In the genomic region with DNA sequence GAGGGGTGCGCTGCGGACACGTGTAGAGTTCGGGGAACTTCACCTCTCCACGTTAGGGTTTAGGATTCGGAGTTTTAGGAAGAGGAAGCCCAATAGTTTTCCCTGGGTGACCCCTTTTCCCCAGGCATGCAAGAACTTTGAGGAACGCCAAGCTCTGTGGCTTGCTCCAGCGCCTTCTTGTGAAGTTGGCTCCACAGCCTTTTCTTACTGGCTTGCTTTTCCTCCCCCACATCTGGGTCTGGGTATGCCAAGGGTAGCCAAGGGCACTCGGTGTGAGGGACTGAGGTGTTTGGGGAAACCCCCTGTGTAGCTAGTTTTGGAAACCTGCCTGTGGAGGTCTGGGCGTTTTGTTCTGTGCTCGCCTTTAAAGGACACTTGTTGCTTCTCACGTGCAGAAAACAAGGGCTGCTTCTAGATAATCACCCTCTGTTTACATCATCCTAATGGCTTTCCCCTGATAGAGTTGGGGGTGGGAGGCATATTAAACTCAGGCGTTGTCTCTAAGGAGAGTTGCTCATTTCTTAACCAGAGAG, we compare ENCODE assay signal across 11 cellular contexts. TPM values are rescaled to one million over a fixed set of nuclear protein-coding genes. Genes with fewer than 3 reads are reported as not detected.
A peak's percentile ranks its signal among the peaks of the same experiment; 100 is the strongest.
DNase-seq lines count a peak whose midpoint lies in the region; ATAC-seq, FAIRE-seq and TF ChIP-seq lines count a peak whose summit lies in the region.
"Had no signal": no experiment of that assay in that cellular context is flagged by ENCODE, and none has a peak within 500 bp of the region (broad histone marks: within the 10 kb centered on the region; RNA-seq: fewer than 3 reads in every experiment).

No MANE protein-coding gene starts in this region.

- H3K27ac Mint-ChIP-seq in activated T-helper 2 cell treated with anti-CD3 and anti-CD28 coated beads, Interferon-gamma antibody, Interleukin-2, Interleukin-4, amounts not matched to agents 10 μg/mL and 5 μg/mL and 100 μg/mL, durations not matched to agents 14 hours and 24 hours and 36 hours, result no peak overlapping the region
- H3K27ac Mint-ChIP-seq: activated naive CD4-positive, alpha-beta T cell treated with anti-CD3 and anti-CD28 coated beads, Interleukin-2, amount 50 U/mL, for 24 hours; T-helper 1 cell treated with Interleukin-12 subunit alpha and Interleukin-12 subunit beta and Interleukin-4 antibody, amounts not matched to agents 30 μg/mL and 1 μg/mL, for 36 hours had no signal

- no peak overlapping the region for H3K4me3 Mint-ChIP-seq in activated T-helper 2 cell treated with anti-CD3 and anti-CD28 coated beads, Interferon-gamma antibody, Interleukin-2, Interleukin-4, amounts not matched to agents 10 μg/mL and 5 μg/mL and 100 μg/mL, durations not matched to agents 14 hours and 24 hours and 36 hours (ENCODE audit: low read depth)
- H3K4me3 Mint-ChIP-seq: activated naive CD4-positive, alpha-beta T cell treated with anti-CD3 and anti-CD28 coated beads, Interleukin-2, amount 50 U/mL, for 24 hours; T-helper 1 cell treated with Interleukin-12 subunit alpha and Interleukin-12 subunit beta and Interleukin-4 antibody, amounts not matched to agents 30 μg/mL and 1 μg/mL, for 36 hours had no signal

- no peaks in the 10 kb centered on the region for H3K4me1 ChIP-seq in HAP-1
- H3K4me1 ChIP-seq in skeletal muscle tissue (ENCODE audit: control insufficient read depth in 3 of 3, insufficient read depth in 3 of 3, low read length in 3 of 3), result peaks cover 3 to 6% (median 5%) of the 10 kb centered on the region in 3 donors

- FAIRE-seq in bronchial epithelial cell (lab: Jason Lieb, UNC), result no peak
- no peak for FAIRE-seq in RCC 7860 (lab: Jason Lieb, UNC)

- peaks cover 28% of the 10 kb centered on the region for H3K27me3 Mint-ChIP-seq in activated T-helper 2 cell treated with anti-CD3 and anti-CD28 coated beads, Interferon-gamma antibody, Interleukin-2, Interleukin-4, amounts not matched to agents 10 μg/mL and 5 μg/mL and 100 μg/mL, durations not matched to agents 14 hours and 24 hours and 36 hours (ENCODE audit: low read depth)

- no peaks in the 10 kb centered on the region for H3K4me1 Mint-ChIP-seq in activated T-helper 2 cell treated with anti-CD3 and anti-CD28 coated beads, Interferon-gamma antibody, Interleukin-2, Interleukin-4, amounts not matched to agents 10 μg/mL and 5 μg/mL and 100 μg/mL, durations not matched to agents 14 hours and 24 hours and 36 hours (ENCODE audit: low read depth)
- H3K4me1 Mint-ChIP-seq: activated naive CD4-positive, alpha-beta T cell treated with anti-CD3 and anti-CD28 coated beads, Interleukin-2, amount 50 U/mL, for 24 hours had no signal

- H3K27me3 ChIP-seq in HAP-1 (ENCODE audit: low read depth) (peaks cover 20% of the 10 kb centered on the region), bronchial epithelial cell (ENCODE audit: control insufficient read depth, insufficient read depth, low read length) (no peaks in the 10 kb centered on the region), skeletal muscle tissue (ENCODE audit: control insufficient read depth in 3 of 3, insufficient read depth in 3 of 3, low read length in 3 of 3) (peaks cover 3 to 15% (median 8%) of the 10 kb centered on the region in 3 donors)

- no peaks in the 10 kb centered on the region for H3K36me3 Mint-ChIP-seq in activated T-helper 2 cell treated with anti-CD3 and anti-CD28 coated beads, Interferon-gamma antibody, Interleukin-2, Interleukin-4, amounts not matched to agents 10 μg/mL and 5 μg/mL and 100 μg/mL, durations not matched to agents 14 hours and 24 hours and 36 hours (ENCODE audit: low read depth)
- H3K36me3 Mint-ChIP-seq: activated naive CD4-positive, alpha-beta T cell treated with anti-CD3 and anti-CD28 coated beads, Interleukin-2, amount 50 U/mL, for 24 hours had no signal

- H3K9me3 Mint-ChIP-seq in activated T-helper 2 cell treated with anti-CD3 and anti-CD28 coated beads, Interferon-gamma antibody, Interleukin-2, Interleukin-4, amounts not matched to agents 10 μg/mL and 5 μg/mL and 100 μg/mL, durations not matched to agents 14 hours and 24 hours and 36 hours, result no peaks in the 10 kb centered on the region
- H3K9me3 Mint-ChIP-seq: activated naive CD4-positive, alpha-beta T cell treated with anti-CD3 and anti-CD28 coated beads, Interleukin-2, amount 50 U/mL, for 24 hours; T-helper 1 cell treated with Interleukin-12 subunit alpha and Interleukin-12 subunit beta and Interleukin-4 antibody, amounts not matched to agents 30 μg/mL and 1 μg/mL, for 36 hours had no signal

- no peak for TF ChIP-seq CTCF in bronchial epithelial cell (IDR thresholded peaks at IDR 0.05; ENCODE audit: insufficient read depth, low read length, severe bottlenecking)

- intact Hi-C loops in activated T-helper 2 cell treated with anti-CD3 and anti-CD28 coated beads, Interferon-gamma antibody, Interleukin-2, Interleukin-4, amounts not matched to agents 10 μg/mL and 5 μg/mL and 100 μg/mL, durations not matched to agents 14 hours and 24 hours and 36 hours (cut with micrococcal nuclease), result no loop called here

- H3K4me3 ChIP-seq in HAP-1 (peak overlapping the region; percentile 15), bronchial epithelial cell (ENCODE audit: low read depth, low read length) (peak overlapping the region; percentile 58), skeletal muscle tissue (ENCODE audit: low read length in 3 of 3) (peak overlapping the region; percentile 39 to 63 (median 62))

- H3K36me3 ChIP-seq in HAP-1 (replicated peaks) (no peaks in the 10 kb centered on the region), bronchial epithelial cell (ENCODE audit: control insufficient read depth, insufficient read depth, low read length) (no peaks in the 10 kb centered on the region), skeletal muscle tissue (ENCODE audit: control insufficient read depth in 3 of 3, insufficient read depth in 3 of 3, low read length in 3 of 3) (no peaks in the 10 kb centered on the region)

- in situ Hi-C loops in HAP-1 (cut with MboI; ENCODE audit: low sequenced_read_pairs), result no loop called here

- ATAC-seq in HG03432 (IDR thresholded peaks at IDR 0.05; ENCODE audit: unreplicated experiment) (no peak), GM21825 (IDR thresholded peaks at IDR 0.05; ENCODE audit: unreplicated experiment) (no peak)

- H3K9me3 ChIP-seq in HAP-1 (no peaks in the 10 kb centered on the region), skeletal muscle tissue (ENCODE audit: control insufficient read depth in 3 of 3, low read length in 3 of 3) (no peaks in the 10 kb centered on the region)

- H3K9ac ChIP-seq in skeletal muscle tissue (ENCODE audit: low read depth in 1 of 3, low read length in 3 of 3), result peak overlapping the region in 2 of 3 donors; percentile 51 to 66

- H3K27ac ChIP-seq in skeletal muscle tissue (ENCODE audit: low read depth, low read length), result peak overlapping the region; percentile 44

- DNase-seq in HAP-1 (ENCODE audit: low spot score in 2 of 2) (no peak), bronchial epithelial cell (ENCODE audit: low read depth) (no peak), islet precursor cell (peak; percentile 59), RCC 7860 (ENCODE audit: low spot score) (no peak)
- no peak for DNase-seq in activated T-helper 2 cell treated with anti-CD3 and anti-CD28 coated beads, Interferon-gamma antibody, Interleukin-2, Interleukin-4, amounts not matched to agents 10 μg/mL and 5 μg/mL and 100 μg/mL, durations not matched to agents 14 hours and 24 hours and 36 hours (ENCODE audit: low spot score)
- DNase-seq: NCI-H1092 treated with DMSO at 0.1 percent for 48 hours had no signal

RNA-seq across cellular contexts. Expression of a gene that starts 0.7 kb away (rescaled TPM):
- total RNA-seq in bronchial epithelial cell (3.7 and 8.1 TPM in 2 replicates), skeletal muscle tissue (41.8 TPM)
- not detected in 2 replicates for total RNA-seq in activated T-helper 2 cell treated with anti-CD3 and anti-CD28 coated beads, Interferon-gamma antibody, Interleukin-2, Interleukin-4, amounts not matched to agents 10 μg/mL and 5 μg/mL and 100 μg/mL, durations not matched to agents 14 hours and 24 hours and 36 hours
